In the genomic region with DNA sequence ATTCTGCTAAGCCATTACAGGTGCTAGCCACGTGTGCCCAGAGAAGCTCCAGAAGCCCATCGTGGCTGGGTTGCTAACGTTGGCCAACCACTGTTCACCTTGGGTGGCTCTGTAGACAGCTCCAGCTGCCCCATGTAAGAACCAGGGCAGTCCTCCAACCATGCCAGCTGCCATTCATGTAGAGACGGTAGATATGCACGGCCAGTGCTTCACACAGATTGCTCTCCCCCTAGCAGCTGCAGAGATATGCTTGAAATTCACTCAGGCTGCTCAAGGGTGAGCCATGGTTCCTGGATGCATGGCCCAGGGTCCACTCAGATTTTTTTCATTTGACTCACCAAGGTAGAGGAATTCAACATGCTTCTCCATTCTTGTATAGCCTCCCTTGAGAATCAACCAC, we compare ENCODE assay signal across 20 cellular contexts. TPM values are rescaled to one million over a fixed set of nuclear protein-coding genes. Genes with fewer than 3 reads are reported as not detected.
DNase-seq lines count a peak whose midpoint lies in the region; ATAC-seq, FAIRE-seq and TF ChIP-seq lines count a peak whose summit lies in the region.
"Had no signal": no experiment of that assay in that cellular context is flagged by ENCODE, and none has a peak within 500 bp of the region (broad histone marks: within the 10 kb centered on the region; RNA-seq: fewer than 3 reads in every experiment).

No MANE protein-coding gene starts in this region.

- H3K4me3 Mint-ChIP-seq in activated naive CD8-positive, alpha-beta T cell treated with anti-CD3 and anti-CD28 coated beads, Interleukin-2, amount 50 U/mL, for 24 hours, result no peak overlapping the region
- H3K4me3 Mint-ChIP-seq: HFFc6, nephron had no signal

- no peaks in the 10 kb centered on the region for H3K9me3 ChIP-seq in body of pancreas
- H3K9me3 ChIP-seq: BLaER1, Peyer's patch, tibial nerve had no signal

- H3K27me3 ChIP-seq in body of pancreas, result no peaks in the 10 kb centered on the region
- H3K27me3 ChIP-seq: BLaER1, hepatocyte, Peyer's patch, tibial nerve had no signal

- H3K4me3 ChIP-seq in body of pancreas, result no peak overlapping the region
- H3K4me3 ChIP-seq: BLaER1, coronary artery, hepatocyte, Peyer's patch, tibial nerve had no signal

- TF ChIP-seq CTCF in body of pancreas (IDR thresholded peaks at IDR 0.05) (no peak), GM10248 (IDR thresholded peaks at IDR 0.05; ENCODE audit: control extremely low read depth, extremely low read depth, low read depth, missing control alignments) (no peak)

- no peaks in the 10 kb centered on the region for H3K36me3 ChIP-seq in body of pancreas (replicated peaks in 1 of 2; ENCODE audit: insufficient read depth in 1 of 2, low read depth in 2 of 2)
- H3K36me3 ChIP-seq: BLaER1, Peyer's patch, tibial nerve had no signal

- H3K9me3 Mint-ChIP-seq in activated naive CD8-positive, alpha-beta T cell treated with anti-CD3 and anti-CD28 coated beads, Interleukin-2, amount 50 U/mL, for 24 hours, result no peaks in the 10 kb centered on the region
- H3K9me3 Mint-ChIP-seq: nephron had no signal

- peak overlapping the region; percentile 25 to 56 (median 30) for H3K27ac ChIP-seq in body of pancreas
- H3K27ac ChIP-seq: BLaER1, hepatocyte, Peyer's patch had no signal

- POLR2A ChIA-PET in GM10248 (lab: Yijun Ruan, JAX), result no interaction called here

- H3K27ac Mint-ChIP-seq in activated naive CD8-positive, alpha-beta T cell treated with anti-CD3 and anti-CD28 coated beads, Interleukin-2, amount 50 U/mL, for 24 hours, result no peak overlapping the region
- H3K27ac Mint-ChIP-seq: HFFc6 had no signal

- TF ChIP-seq POLR2A in H54 (IDR thresholded peaks at IDR 0.05; ENCODE audit: low read depth, low read length), result no peak
- no peak for TF ChIP-seq POLR2A in body of pancreas (IDR thresholded peaks at IDR 0.05)

- H3K36me3 Mint-ChIP-seq in activated naive CD8-positive, alpha-beta T cell treated with anti-CD3 and anti-CD28 coated beads, Interleukin-2, amount 50 U/mL, for 24 hours (ENCODE audit: low read depth), result no peaks in the 10 kb centered on the region

- ATAC-seq in body of pancreas (peak; percentile 17), GM21786 (IDR thresholded peaks at IDR 0.05; ENCODE audit: unreplicated experiment) (no peak), HG03457 (IDR thresholded peaks at IDR 0.05; ENCODE audit: unreplicated experiment) (no peak)
- no peak for ATAC-seq in activated naive CD8-positive, alpha-beta T cell treated with anti-CD3 and anti-CD28 coated beads, Interleukin-2, amount 50 U/mL, for 24 hours

- peak; percentile 28 for DNase-seq in H54 (ENCODE audit: insufficient read length, low spot score)
- peak; percentile 80 for DNase-seq in NCI-H2196 treated with DMSO at 0.1 percent for 48 hours (lab: John Stamatoyannopoulos, UW; ENCODE audit: unreplicated experiment)
- DNase-seq in body of pancreas, result peak; percentile 40 to 67 (median 52)
- DNase-seq in renal cortical epithelial cell (ENCODE audit: low read depth), result peak; percentile 38
- DNase-seq in GM10248 (ENCODE audit: extremely low spot score), result no peak
- no peak for DNase-seq in activated naive CD8-positive, alpha-beta T cell treated with anti-CD3 and anti-CD28 coated beads, Interleukin-2, amount 50 U/mL, for 24 hours
- DNase-seq: activated CD4-positive, alpha-beta T cell treated with anti-CD3 and anti-CD28 coated beads, Interleukin-2, amount 50 U/mL, for 4 hours; activated T-cell treated with anti-CD3 and anti-CD28 coated beads, Interleukin-2, amount 50 U/mL, for 48 hours; HFFc6; right cardiac atrium; stimulated activated CD4-positive, alpha-beta T cell treated with anti-CD3 and anti-CD28 coated beads, Interleukin-2, amount 100 ng/mL, for 48 hours had no signal

- 40% methylated on average over 5 of the region's 5 CpGs; no CpG with 5 or more reads in 1 of the 2 donors for WGBS in body of pancreas, 2 donors

- FAIRE-seq in H54 (lab: Jason Lieb, UNC), result no peak

- CTCF ChIA-PET in GM10248 (lab: Yijun Ruan, JAX), result interaction anchor here (1.6 kb wide), 2 partner anchors 28 to 33 kb away, joined by 3 to 4 read pairs; no protein-coding TSS in a partner anchor

- H3K27me3 Mint-ChIP-seq in activated naive CD8-positive, alpha-beta T cell treated with anti-CD3 and anti-CD28 coated beads, Interleukin-2, amount 50 U/mL, for 24 hours, result no peaks in the 10 kb centered on the region

- H3K4me1 ChIP-seq in body of pancreas, result peaks cover 41% of the 10 kb centered on the region

- intact Hi-C loops in body of pancreas (cut with DNase I), result no loop called here

- H3K4me1 Mint-ChIP-seq in activated naive CD8-positive, alpha-beta T cell treated with anti-CD3 and anti-CD28 coated beads, Interleukin-2, amount 50 U/mL, for 24 hours, result peaks cover 4% of the 10 kb centered on the region

RNA-seq across cellular contexts. Expression of gene GADD45G, which starts 31.0 kb away (rescaled TPM):
- total RNA-seq in body of pancreas (10 to 100 TPM; 30.3 to 54.2 TPM), renal cortical epithelial cell (0.20 TPM in 1 of 2 replicates, not detected in the other)
- total RNA-seq: epithelial cell of proximal tubule had no signal

Comparison
In these comparisons a context has a peak if more than half of its experiments do, and no peak if none do; other contexts are left out.
1. DNase-seq: peak in H54 (single experiment), NCI-H2196 treated with DMSO at 0.1 percent for 48 hours (single experiment), body of pancreas (4 of 4) and renal cortical epithelial cell (single experiment); none in GM10248 (single experiment) and activated naive CD8-positive, alpha-beta T cell treated with anti-CD3 and anti-CD28 coated beads, Interleukin-2, amount 50 U/mL, for 24 hours (single experiment).
2. RNA of gene GADD45G, which starts 31.0 kb away (total RNA-seq): 30.3 to 54.2 TPM in body of pancreas; 0.20 TPM in renal cortical epithelial cell; every median in the first group is over 10 times any median in the second.